ENCODE assay signal across 22 cellular contexts in the genomic region with DNA sequence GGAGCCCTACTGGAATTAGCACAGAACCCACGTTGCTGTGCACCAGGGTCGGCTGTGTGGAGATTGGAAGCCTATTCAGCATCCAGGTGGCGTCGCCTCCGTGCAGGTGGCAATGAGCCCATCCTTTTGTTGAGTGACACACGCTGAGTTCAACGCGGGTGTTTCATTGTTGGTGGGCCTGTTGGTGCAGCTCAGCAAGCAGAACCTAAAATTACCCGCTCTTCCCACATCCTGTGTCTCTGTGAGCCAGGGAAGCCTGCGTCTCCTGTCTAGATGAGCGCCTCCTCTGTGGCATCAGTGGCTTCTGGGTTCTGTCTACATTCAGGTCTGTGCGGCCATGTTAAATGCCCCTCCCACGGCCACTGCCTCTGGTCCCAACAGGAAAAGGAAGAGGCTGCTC. TPM values are rescaled to one million over a fixed set of nuclear protein-coding genes. Genes with fewer than 3 reads are reported as not detected.
DNase-seq lines count a peak whose midpoint lies in the region; ATAC-seq and TF ChIP-seq lines count a peak whose summit lies in the region.
"Had no signal": no experiment of that assay in that cellular context is flagged by ENCODE, and none has a peak within 500 bp of the region (broad histone marks: within the 10 kb centered on the region; RNA-seq: fewer than 3 reads in every experiment).

No MANE protein-coding gene starts in this region.

- H3K79me2 ChIP-seq in mesendoderm (ENCODE audit: control insufficient read depth, insufficient read depth, low read length) = no peaks in the 10 kb centered on the region

- no peaks in the 10 kb centered on the region for H3K27me3 ChIP-seq in BLaER1
- H3K27me3 ChIP-seq in mesendoderm (ENCODE audit: insufficient read depth, low read length, poor library complexity) = no peaks in the 10 kb centered on the region
- H3K27me3 ChIP-seq: BE2C, spleen, testis had no signal

- H2BK15ac ChIP-seq in mesendoderm (replicated peaks; ENCODE audit: low read depth) = no peak overlapping the region

- no peak overlapping the region for H4K5ac ChIP-seq in mesendoderm (ENCODE audit: low read length)

- H2AK5ac ChIP-seq in mesendoderm (ENCODE audit: low read length) = no peak overlapping the region

- no peaks in the 10 kb centered on the region for H4K20me1 ChIP-seq in BLaER1

- no peak overlapping the region for H2BK120ac ChIP-seq in mesendoderm (ENCODE audit: low read depth, low read length)

- H3K4me3 ChIP-seq in BLaER1 = no peak overlapping the region
- H3K4me3 ChIP-seq in mesendoderm (ENCODE audit: low read length) = no peak overlapping the region
- H3K4me3 ChIP-seq: spleen, testis had no signal

- no peak overlapping the region for H3K9ac ChIP-seq in BLaER1
- no peak overlapping the region for H3K9ac ChIP-seq in mesendoderm (ENCODE audit: low read length)

- no peak overlapping the region for H4K8ac ChIP-seq in mesendoderm (ENCODE audit: low read depth, low read length)

- no peak for TF ChIP-seq CTCF in GM10248 (IDR thresholded peaks at IDR 0.05; ENCODE audit: control extremely low read depth, extremely low read depth, low read depth, missing control alignments)

- H3K27ac ChIP-seq in BLaER1 (no peak overlapping the region), mesendoderm (ENCODE audit: low read depth, low read length) (no peak overlapping the region)
- H3K27ac ChIP-seq: spleen, testis, VCaP had no signal

- H3K4me1 ChIP-seq in BLaER1 = peaks cover 61% of the 10 kb centered on the region
- H3K4me1 ChIP-seq in mesendoderm (ENCODE audit: control insufficient read depth, low read depth, low read length) = no peaks in the 10 kb centered on the region
- H3K4me1 ChIP-seq: BE2C had no signal

- no peak overlapping the region for H3K18ac ChIP-seq in mesendoderm (ENCODE audit: low read length)

- no peak overlapping the region for H2BK5ac ChIP-seq in mesendoderm (ENCODE audit: low read length)

- no peak overlapping the region for H3K4ac ChIP-seq in mesendoderm (ENCODE audit: low read depth, low read length)

- H3K4me2 ChIP-seq in BLaER1 = peak overlapping the region; percentile 64
- H3K4me2 ChIP-seq in mesendoderm (ENCODE audit: low read length) = no peak overlapping the region

- no peak overlapping the region for H3K56ac ChIP-seq in mesendoderm (ENCODE audit: low read length)

- H3K36me3 ChIP-seq in BLaER1 = no peaks in the 10 kb centered on the region
- H3K36me3 ChIP-seq in mesendoderm (ENCODE audit: control insufficient read depth, insufficient read depth, low read length) = no peaks in the 10 kb centered on the region
- H3K36me3 ChIP-seq: BE2C, spleen had no signal

- CTCF ChIA-PET in GM10248 (lab: Yijun Ruan, JAX) = no interaction called here

- H3K23ac ChIP-seq in mesendoderm (ENCODE audit: low read length) = no peak overlapping the region

- ATAC-seq in esophagus mucosa (peak; percentile 30), GM18907 (IDR thresholded peaks at IDR 0.05; ENCODE audit: unreplicated experiment) (no peak)
- ATAC-seq: PC-3, T-helper 17 cell had no signal

- WGBS in mesendoderm (ENCODE audit: extremely low coverage, insufficient coverage, low lambda C conversion rate) = no CpG with 5 or more reads among the region's 13 CpGs

- POLR2A ChIA-PET in GM10248 (lab: Yijun Ruan, JAX) = interaction anchor here (0.7 kb wide), 1 partner anchor 32 kb away, joined by 12 read pairs; no protein-coding TSS in a partner anchor

- H3K79me1 ChIP-seq in mesendoderm (ENCODE audit: low read length) = no peaks in the 10 kb centered on the region

- DNase-seq in Ammon's horn (ENCODE audit: low spot score) (peak; percentile 70), NCI-H345 (lab: John Stamatoyannopoulos, UW) (peak; percentile 92), mesendoderm (no peak), DMS114 treated with DMSO at 0.1 percent for 48 hours (lab: John Stamatoyannopoulos, UW; ENCODE audit: unreplicated experiment) (no peak), GM10248 (ENCODE audit: extremely low spot score) (no peak)
- DNase-seq: activated CD4-positive, alpha-beta memory T cell treated with anti-CD3 and anti-CD28 coated beads, Interleukin-2, amount 10 ng/mL, durations not matched to agents 7 days and 5 days; BE2C; GF-D8; naive B cell; NCI-H1417 treated with DMSO at 0.1 percent for 48 hours; NCI-H446; PC-3; SIG-M5; spleen; T-helper 17 cell; testis had no signal

- H3K9me3 ChIP-seq in BLaER1 = no peaks in the 10 kb centered on the region
- H3K9me3 ChIP-seq: BE2C, spleen, testis had no signal

RNA-seq across cellular contexts. Expression of gene CD2BP2, which starts 14.5 kb away (rescaled TPM):
- total RNA-seq in esophagus mucosa = 44.3 TPM
- 34.8 TPM for polyA plus RNA-seq in mesendoderm (2013, experiment 1 of 2)
- polyA plus RNA-seq in mesendoderm (2013, experiment 2 of 2) = 33.7 TPM

RNA-seq across cellular contexts. Expression of gene TBC1D10B, which starts 29.7 kb away (rescaled TPM):
- total RNA-seq in esophagus mucosa = 25.3 TPM
- polyA plus RNA-seq in mesendoderm (2013, experiment 1 of 2) = 16.1 TPM
- 16.6 TPM for polyA plus RNA-seq in mesendoderm (2013, experiment 2 of 2)

RNA-seq across cellular contexts. Expression of gene MYL11, which starts 34.0 kb away (rescaled TPM):
- total RNA-seq in esophagus mucosa = 2.2 TPM
- polyA plus RNA-seq in mesendoderm (2013, experiment 1 of 2) = 3.7 TPM
- polyA plus RNA-seq in mesendoderm (2013, experiment 2 of 2) = 5.2 TPM
- total RNA-seq: lung microvascular endothelial cell, PC-3, pulmonary artery endothelial cell had no signal

RNA-seq across cellular contexts. Expression of gene SEPTIN1, which starts 41.7 kb away (rescaled TPM):
- total RNA-seq in esophagus mucosa = 2.4 TPM
- 0.69 TPM for polyA plus RNA-seq in mesendoderm (2013, experiment 1 of 2)
- 0.57 TPM for polyA plus RNA-seq in mesendoderm (2013, experiment 2 of 2)

RNA-seq across cellular contexts. Expression of gene ZNF48, which starts 54.6 kb away (rescaled TPM):
- total RNA-seq in esophagus mucosa = 2.6 TPM
- 21.1 TPM for polyA plus RNA-seq in mesendoderm (2013, experiment 1 of 2)
- polyA plus RNA-seq in mesendoderm (2013, experiment 2 of 2) = 22.0 TPM

Comparison
In these comparisons a context has a peak if more than half of its experiments do, and no peak if none do; other contexts are left out.
1. DNase-seq: peak in Ammon's horn (single experiment) and NCI-H345 (single experiment); none in mesendoderm (single experiment), DMS114 treated with DMSO at 0.1 percent for 48 hours (single experiment) and GM10248 (single experiment).